In the genomic region with DNA sequence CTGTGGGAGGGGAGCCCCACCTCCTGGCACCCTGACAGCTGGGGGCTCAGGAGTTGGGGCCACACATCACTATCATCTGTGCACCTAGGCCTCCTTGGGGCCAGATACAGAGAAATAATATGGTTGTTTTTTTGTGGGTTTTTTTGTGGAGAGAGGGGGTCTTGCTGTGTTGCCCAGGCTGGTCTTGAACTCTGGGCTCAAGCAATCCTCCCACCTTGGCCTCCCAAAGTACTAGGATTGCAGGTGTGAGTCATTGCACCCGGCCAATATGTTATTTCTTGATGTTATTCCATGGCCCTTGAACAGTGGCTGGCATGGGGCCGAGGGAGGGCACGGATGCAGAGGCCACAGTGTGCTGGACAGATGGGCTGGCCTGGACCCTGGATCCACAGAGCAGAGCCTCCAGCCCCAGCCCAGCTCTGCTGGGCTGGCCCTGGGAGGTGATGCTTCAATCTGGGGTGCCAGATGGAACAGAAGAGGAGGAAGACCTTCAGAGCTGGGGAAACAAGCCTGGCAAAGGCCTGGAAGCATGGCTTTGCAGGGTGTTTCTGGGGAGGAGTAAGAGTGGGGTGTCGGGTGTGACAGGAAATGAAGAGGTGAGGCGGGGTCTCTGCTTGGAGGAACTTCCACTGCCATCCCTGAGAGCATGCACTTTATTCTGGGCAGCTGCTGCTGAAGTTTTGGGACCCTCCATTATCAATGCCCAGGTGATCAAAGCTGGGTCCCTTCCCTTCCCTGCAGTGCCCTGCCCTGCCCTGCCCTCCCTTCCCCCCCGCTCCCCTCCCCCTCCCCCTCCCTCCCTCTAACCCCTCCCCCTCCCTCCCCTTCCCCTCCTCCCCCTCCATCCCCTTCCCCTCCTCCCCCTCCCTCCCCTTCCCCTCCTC, we compare ENCODE assay signal across 1 cellular context.
TF ChIP-seq lines count a peak whose summit lies in the region.

No MANE protein-coding gene starts in this region.

TF ChIP-seq in HepG2, 621 proteins besides CTCF, POLR2A, EP300 and RAD21:
- peak; percentile 78 for TF ChIP-seq HNRNPK (IDR thresholded peaks at IDR 0.05; ENCODE audit: low read depth, low read length, poor library complexity, severe bottlenecking)
- TF ChIP-seq ARHGAP35 (CRISPR knock-in tag; IDR thresholded peaks at IDR 0.05; ENCODE audit: borderline replicate concordance): no peak
- TF ChIP-seq, protein P1, sequence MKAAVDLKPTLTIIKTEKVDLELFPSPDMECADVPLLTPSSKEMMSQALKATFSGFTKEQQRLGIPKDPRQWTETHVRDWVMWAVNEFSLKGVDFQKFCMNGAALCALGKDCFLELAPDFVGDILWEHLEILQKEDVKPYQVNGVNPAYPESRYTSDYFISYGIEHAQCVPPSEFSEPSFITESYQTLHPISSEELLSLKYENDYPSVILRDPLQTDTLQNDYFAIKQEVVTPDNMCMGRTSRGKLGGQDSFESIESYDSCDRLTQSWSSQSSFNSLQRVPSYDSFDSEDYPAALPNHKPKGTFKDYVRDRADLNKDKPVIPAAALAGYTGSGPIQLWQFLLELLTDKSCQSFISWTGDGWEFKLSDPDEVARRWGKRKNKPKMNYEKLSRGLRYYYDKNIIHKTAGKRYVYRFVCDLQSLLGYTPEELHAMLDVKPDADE (CRISPR knock-in tag; IDR thresholded peaks at IDR 0.05): no peak
- no peak for TF ChIP-seq ZBTB20 (CRISPR knock-in tag; IDR thresholded peaks at IDR 0.05; ENCODE audit: borderline replicate concordance, low read depth)
- TF ChIP-seq, protein P2, sequence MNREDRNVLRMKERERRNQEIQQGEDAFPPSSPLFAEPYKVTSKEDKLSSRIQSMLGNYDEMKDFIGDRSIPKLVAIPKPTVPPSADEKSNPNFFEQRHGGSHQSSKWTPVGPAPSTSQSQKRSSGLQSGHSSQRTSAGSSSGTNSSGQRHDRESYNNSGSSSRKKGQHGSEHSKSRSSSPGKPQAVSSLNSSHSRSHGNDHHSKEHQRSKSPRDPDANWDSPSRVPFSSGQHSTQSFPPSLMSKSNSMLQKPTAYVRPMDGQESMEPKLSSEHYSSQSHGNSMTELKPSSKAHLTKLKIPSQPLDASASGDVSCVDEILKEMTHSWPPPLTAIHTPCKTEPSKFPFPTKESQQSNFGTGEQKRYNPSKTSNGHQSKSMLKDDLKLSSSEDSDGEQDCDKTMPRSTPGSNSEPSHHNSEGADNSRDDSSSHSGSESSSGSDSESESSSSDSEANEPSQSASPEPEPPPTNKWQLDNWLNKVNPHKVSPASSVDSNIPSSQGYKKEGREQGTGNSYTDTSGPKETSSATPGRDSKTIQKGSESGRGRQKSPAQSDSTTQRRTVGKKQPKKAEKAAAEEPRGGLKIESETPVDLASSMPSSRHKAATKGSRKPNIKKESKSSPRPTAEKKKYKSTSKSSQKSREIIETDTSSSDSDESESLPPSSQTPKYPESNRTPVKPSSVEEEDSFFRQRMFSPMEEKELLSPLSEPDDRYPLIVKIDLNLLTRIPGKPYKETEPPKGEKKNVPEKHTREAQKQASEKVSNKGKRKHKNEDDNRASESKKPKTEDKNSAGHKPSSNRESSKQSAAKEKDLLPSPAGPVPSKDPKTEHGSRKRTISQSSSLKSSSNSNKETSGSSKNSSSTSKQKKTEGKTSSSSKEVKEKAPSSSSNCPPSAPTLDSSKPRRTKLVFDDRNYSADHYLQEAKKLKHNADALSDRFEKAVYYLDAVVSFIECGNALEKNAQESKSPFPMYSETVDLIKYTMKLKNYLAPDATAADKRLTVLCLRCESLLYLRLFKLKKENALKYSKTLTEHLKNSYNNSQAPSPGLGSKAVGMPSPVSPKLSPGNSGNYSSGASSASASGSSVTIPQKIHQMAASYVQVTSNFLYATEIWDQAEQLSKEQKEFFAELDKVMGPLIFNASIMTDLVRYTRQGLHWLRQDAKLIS (CRISPR knock-in tag; IDR thresholded peaks at IDR 0.05): no peak
- TF ChIP-seq, protein P3, sequence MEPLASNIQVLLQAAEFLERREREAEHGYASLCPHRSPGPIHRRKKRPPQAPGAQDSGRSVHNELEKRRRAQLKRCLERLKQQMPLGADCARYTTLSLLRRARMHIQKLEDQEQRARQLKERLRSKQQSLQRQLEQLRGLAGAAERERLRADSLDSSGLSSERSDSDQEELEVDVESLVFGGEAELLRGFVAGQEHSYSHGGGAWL (CRISPR knock-in tag; IDR thresholded peaks at IDR 0.05): no peak
- TF ChIP-seq, protein P4, sequence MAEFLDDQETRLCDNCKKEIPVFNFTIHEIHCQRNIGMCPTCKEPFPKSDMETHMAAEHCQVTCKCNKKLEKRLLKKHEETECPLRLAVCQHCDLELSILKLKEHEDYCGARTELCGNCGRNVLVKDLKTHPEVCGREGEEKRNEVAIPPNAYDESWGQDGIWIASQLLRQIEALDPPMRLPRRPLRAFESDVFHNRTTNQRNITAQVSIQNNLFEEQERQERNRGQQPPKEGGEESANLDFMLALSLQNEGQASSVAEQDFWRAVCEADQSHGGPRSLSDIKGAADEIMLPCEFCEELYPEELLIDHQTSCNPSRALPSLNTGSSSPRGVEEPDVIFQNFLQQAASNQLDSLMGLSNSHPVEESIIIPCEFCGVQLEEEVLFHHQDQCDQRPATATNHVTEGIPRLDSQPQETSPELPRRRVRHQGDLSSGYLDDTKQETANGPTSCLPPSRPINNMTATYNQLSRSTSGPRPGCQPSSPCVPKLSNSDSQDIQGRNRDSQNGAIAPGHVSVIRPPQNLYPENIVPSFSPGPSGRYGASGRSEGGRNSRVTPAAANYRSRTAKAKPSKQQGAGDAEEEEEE (CRISPR knock-in tag; IDR thresholded peaks at IDR 0.05; ENCODE audit: borderline replicate concordance): no peak
- no peak for TF ChIP-seq MXI1 (IDR thresholded peaks at IDR 0.05; ENCODE audit: borderline replicate concordance, low read depth, low read length)
- no peak for TF ChIP-seq GATA4 (IDR thresholded peaks at IDR 0.05; ENCODE audit: borderline replicate concordance, low read depth)
- TF ChIP-seq ZNF891 (CRISPR knock-in tag; IDR thresholded peaks at IDR 0.05): no peak
- TF ChIP-seq, protein P5, sequence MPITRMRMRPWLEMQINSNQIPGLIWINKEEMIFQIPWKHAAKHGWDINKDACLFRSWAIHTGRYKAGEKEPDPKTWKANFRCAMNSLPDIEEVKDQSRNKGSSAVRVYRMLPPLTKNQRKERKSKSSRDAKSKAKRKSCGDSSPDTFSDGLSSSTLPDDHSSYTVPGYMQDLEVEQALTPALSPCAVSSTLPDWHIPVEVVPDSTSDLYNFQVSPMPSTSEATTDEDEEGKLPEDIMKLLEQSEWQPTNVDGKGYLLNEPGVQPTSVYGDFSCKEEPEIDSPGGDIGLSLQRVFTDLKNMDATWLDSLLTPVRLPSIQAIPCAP (CRISPR knock-in tag; IDR thresholded peaks at IDR 0.05; ENCODE audit: low read depth): no peak
- TF ChIP-seq ATF7 (IDR thresholded peaks at IDR 0.05): no peak
- TF ChIP-seq ATF7 (CRISPR knock-in tag; IDR thresholded peaks at IDR 0.05): no peak
- 0 out of 2 replicates have a peak, but pooled peaks have one; percentile 73 for TF ChIP-seq PCBP1 (IDR thresholded peaks at IDR 0.05; ENCODE audit: borderline replicate concordance, low read depth, low read length)
- TF ChIP-seq, protein P6, sequence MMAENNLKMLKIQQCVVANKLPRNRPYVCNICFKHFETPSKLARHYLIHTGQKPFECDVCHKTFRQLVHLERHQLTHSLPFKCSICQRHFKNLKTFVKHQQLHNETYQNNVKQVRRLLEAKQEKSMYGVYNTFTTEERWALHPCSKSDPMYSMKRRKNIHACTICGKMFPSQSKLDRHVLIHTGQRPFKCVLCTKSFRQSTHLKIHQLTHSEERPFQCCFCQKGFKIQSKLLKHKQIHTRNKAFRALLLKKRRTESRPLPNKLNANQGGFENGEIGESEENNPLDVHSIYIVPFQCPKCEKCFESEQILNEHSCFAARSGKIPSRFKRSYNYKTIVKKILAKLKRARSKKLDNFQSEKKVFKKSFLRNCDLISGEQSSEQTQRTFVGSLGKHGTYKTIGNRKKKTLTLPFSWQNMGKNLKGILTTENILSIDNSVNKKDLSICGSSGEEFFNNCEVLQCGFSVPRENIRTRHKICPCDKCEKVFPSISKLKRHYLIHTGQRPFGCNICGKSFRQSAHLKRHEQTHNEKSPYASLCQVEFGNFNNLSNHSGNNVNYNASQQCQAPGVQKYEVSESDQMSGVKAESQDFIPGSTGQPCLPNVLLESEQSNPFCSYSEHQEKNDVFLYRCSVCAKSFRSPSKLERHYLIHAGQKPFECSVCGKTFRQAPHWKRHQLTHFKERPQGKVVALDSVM (CRISPR knock-in tag; IDR thresholded peaks at IDR 0.05): peak; percentile 46; the same call in 1 of the 2 replicates
- TF ChIP-seq, protein P7, sequence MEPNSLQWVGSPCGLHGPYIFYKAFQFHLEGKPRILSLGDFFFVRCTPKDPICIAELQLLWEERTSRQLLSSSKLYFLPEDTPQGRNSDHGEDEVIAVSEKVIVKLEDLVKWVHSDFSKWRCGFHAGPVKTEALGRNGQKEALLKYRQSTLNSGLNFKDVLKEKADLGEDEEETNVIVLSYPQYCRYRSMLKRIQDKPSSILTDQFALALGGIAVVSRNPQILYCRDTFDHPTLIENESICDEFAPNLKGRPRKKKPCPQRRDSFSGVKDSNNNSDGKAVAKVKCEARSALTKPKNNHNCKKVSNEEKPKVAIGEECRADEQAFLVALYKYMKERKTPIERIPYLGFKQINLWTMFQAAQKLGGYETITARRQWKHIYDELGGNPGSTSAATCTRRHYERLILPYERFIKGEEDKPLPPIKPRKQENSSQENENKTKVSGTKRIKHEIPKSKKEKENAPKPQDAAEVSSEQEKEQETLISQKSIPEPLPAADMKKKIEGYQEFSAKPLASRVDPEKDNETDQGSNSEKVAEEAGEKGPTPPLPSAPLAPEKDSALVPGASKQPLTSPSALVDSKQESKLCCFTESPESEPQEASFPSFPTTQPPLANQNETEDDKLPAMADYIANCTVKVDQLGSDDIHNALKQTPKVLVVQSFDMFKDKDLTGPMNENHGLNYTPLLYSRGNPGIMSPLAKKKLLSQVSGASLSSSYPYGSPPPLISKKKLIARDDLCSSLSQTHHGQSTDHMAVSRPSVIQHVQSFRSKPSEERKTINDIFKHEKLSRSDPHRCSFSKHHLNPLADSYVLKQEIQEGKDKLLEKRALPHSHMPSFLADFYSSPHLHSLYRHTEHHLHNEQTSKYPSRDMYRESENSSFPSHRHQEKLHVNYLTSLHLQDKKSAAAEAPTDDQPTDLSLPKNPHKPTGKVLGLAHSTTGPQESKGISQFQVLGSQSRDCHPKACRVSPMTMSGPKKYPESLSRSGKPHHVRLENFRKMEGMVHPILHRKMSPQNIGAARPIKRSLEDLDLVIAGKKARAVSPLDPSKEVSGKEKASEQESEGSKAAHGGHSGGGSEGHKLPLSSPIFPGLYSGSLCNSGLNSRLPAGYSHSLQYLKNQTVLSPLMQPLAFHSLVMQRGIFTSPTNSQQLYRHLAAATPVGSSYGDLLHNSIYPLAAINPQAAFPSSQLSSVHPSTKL (CRISPR knock-in tag; IDR thresholded peaks at IDR 0.05): no peak
- peak; percentile 80 for TF ChIP-seq ZNF121 (CRISPR knock-in tag; IDR thresholded peaks at IDR 0.05)
- TF ChIP-seq, protein P8, sequence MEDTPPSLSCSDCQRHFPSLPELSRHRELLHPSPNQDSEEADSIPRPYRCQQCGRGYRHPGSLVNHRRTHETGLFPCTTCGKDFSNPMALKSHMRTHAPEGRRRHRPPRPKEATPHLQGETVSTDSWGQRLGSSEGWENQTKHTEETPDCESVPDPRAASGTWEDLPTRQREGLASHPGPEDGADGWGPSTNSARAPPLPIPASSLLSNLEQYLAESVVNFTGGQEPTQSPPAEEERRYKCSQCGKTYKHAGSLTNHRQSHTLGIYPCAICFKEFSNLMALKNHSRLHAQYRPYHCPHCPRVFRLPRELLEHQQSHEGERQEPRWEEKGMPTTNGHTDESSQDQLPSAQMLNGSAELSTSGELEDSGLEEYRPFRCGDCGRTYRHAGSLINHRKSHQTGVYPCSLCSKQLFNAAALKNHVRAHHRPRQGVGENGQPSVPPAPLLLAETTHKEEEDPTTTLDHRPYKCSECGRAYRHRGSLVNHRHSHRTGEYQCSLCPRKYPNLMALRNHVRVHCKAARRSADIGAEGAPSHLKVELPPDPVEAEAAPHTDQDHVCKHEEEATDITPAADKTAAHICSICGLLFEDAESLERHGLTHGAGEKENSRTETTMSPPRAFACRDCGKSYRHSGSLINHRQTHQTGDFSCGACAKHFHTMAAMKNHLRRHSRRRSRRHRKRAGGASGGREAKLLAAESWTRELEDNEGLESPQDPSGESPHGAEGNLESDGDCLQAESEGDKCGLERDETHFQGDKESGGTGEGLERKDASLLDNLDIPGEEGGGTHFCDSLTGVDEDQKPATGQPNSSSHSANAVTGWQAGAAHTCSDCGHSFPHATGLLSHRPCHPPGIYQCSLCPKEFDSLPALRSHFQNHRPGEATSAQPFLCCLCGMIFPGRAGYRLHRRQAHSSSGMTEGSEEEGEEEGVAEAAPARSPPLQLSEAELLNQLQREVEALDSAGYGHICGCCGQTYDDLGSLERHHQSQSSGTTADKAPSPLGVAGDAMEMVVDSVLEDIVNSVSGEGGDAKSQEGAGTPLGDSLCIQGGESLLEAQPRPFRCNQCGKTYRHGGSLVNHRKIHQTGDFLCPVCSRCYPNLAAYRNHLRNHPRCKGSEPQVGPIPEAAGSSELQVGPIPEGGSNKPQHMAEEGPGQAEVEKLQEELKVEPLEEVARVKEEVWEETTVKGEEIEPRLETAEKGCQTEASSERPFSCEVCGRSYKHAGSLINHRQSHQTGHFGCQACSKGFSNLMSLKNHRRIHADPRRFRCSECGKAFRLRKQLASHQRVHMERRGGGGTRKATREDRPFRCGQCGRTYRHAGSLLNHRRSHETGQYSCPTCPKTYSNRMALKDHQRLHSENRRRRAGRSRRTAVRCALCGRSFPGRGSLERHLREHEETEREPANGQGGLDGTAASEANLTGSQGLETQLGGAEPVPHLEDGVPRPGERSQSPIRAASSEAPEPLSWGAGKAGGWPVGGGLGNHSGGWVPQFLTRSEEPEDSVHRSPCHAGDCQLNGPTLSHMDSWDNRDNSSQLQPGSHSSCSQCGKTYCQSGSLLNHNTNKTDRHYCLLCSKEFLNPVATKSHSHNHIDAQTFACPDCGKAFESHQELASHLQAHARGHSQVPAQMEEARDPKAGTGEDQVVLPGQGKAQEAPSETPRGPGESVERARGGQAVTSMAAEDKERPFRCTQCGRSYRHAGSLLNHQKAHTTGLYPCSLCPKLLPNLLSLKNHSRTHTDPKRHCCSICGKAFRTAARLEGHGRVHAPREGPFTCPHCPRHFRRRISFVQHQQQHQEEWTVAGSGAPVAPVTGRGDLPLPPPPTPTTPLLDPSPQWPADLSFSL (CRISPR knock-in tag; IDR thresholded peaks at IDR 0.05): no peak
- TF ChIP-seq ZNF766 (CRISPR knock-in tag; IDR thresholded peaks at IDR 0.05; ENCODE audit: borderline replicate concordance): no peak
